In the genomic region with DNA sequence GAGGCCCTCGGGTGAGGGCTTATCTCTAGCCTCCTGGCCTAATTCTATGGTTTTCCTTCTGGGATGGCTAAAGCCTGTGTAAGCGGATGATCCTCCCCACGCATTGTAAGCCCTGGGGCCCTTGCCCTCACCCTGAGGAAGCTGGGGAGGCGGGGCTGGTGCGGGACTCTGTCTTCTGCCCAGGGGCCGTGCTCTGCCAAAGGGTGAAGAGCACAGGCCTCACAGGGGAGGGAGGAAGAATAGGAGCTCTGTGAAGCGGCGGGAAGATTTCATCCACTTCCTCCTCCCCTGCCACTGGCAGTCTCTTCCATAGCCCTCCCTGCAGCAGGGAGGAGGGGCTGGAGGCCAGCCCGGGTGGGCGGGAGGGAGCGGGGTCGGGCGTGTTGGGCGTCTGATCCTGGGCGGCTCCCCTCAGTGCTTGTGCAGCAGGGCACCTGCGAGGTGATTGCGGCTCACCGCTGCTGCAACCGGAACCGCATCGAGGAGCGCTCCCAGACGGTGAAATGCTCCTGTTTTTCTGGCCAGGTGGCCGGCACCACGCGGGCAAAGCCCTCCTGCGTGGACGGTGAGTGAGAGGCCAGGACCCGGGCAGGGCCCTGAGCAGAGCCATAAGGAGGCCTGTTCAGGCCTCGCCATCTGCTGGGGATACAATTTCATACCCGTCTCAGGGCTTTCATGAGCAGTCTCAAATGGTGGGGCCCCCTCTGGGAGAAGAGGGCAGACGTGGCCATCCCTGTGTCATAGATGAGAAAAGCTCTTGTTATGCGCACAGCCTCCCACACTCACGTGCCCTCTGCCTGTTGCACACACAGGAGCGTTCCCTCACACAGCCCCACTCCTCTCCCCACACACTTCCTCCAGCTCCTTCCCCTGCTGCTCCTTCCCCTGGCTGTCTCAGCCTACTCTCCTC, we compare ENCODE assay signal across 8 cellular contexts. TPM values are rescaled to one million over a fixed set of nuclear protein-coding genes. Genes with fewer than 3 reads are reported as not detected.
A peak's percentile ranks its signal among the peaks of the same experiment; 100 is the strongest.
DNase-seq lines count a peak whose midpoint lies in the region; ATAC-seq and TF ChIP-seq lines count a peak whose summit lies in the region.

No MANE protein-coding gene starts in this region.

- no peak for ATAC-seq in HG02642 (IDR thresholded peaks at IDR 0.05; ENCODE audit: poor library complexity, unreplicated experiment)

- H3K4me3 ChIP-seq in fibroblast of the aortic adventitia (ENCODE audit: low read depth, low read length), result no peak overlapping the region

- peak; percentile 1 for TF ChIP-seq CTCF in fibroblast of the aortic adventitia (IDR thresholded peaks at IDR 0.05; ENCODE audit: insufficient read depth, low read length)

- peak; percentile 32 for DNase-seq in DMS153 treated with DMSO at 0.1 percent for 48 hours (lab: John Stamatoyannopoulos, UW; ENCODE audit: unreplicated experiment)
- no peak for DNase-seq in DMS153 (lab: John Stamatoyannopoulos, UW)
- no peak for DNase-seq in fibroblast of the aortic adventitia (ENCODE audit: low read depth)
- peak; percentile 75 for DNase-seq in retina
- DNase-seq in activated CD4-positive, CD25-positive, alpha-beta regulatory T cell treated with anti-CD3 and anti-CD28 coated beads, Interleukin-2, amount 50 U/mL, for 72 hours, result no peak
- no peak for DNase-seq in activated CD4-positive, alpha-beta T cell treated with anti-CD3 and anti-CD28 coated beads for 1 hour

TF ChIP-seq in PFSK-1, 5 proteins besides CTCF, POLR2A, EP300 and RAD21:
- TF ChIP-seq SIN3A (IDR thresholded peaks at IDR 0.05; ENCODE audit: borderline replicate concordance, insufficient read depth, low read length), result no peak
- TF ChIP-seq POLR2AphosphoS5 (IDR thresholded peaks at IDR 0.05; ENCODE audit: low read depth, low read length), result no peak
- TF ChIP-seq, protein P1, sequence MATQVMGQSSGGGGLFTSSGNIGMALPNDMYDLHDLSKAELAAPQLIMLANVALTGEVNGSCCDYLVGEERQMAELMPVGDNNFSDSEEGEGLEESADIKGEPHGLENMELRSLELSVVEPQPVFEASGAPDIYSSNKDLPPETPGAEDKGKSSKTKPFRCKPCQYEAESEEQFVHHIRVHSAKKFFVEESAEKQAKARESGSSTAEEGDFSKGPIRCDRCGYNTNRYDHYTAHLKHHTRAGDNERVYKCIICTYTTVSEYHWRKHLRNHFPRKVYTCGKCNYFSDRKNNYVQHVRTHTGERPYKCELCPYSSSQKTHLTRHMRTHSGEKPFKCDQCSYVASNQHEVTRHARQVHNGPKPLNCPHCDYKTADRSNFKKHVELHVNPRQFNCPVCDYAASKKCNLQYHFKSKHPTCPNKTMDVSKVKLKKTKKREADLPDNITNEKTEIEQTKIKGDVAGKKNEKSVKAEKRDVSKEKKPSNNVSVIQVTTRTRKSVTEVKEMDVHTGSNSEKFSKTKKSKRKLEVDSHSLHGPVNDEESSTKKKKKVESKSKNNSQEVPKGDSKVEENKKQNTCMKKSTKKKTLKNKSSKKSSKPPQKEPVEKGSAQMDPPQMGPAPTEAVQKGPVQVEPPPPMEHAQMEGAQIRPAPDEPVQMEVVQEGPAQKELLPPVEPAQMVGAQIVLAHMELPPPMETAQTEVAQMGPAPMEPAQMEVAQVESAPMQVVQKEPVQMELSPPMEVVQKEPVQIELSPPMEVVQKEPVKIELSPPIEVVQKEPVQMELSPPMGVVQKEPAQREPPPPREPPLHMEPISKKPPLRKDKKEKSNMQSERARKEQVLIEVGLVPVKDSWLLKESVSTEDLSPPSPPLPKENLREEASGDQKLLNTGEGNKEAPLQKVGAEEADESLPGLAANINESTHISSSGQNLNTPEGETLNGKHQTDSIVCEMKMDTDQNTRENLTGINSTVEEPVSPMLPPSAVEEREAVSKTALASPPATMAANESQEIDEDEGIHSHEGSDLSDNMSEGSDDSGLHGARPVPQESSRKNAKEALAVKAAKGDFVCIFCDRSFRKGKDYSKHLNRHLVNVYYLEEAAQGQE (IDR thresholded peaks at IDR 0.05; ENCODE audit: insufficient read depth in 1 of 2, low read depth in 2 of 2, low read length in 2 of 2), result no peak
- peak; percentile 53 for TF ChIP-seq FOXP2 (optimal IDR thresholded peaks at IDR 0.05; ENCODE audit: borderline replicate concordance, extremely low read depth, extremely low read length, insufficient read depth)

RNA-seq across cellular contexts. Expression of gene PPM1J, which starts 7.7 kb away (rescaled TPM):
- 2.0 TPM for polyA plus RNA-seq in PFSK-1 (2012; ENCODE audit: insufficient read length, low read depth)
- total RNA-seq in fibroblast of the aortic adventitia (ENCODE audit: low replicate concordance), result 0.63 and 1.8 TPM in 2 replicates

RNA-seq across cellular contexts. Expression of gene RHOC, which starts 15.9 kb away (rescaled TPM):
- polyA plus RNA-seq in PFSK-1 (2012; ENCODE audit: insufficient read length, low read depth), result 521 TPM
- 223 and 471 TPM in 2 replicates for total RNA-seq in fibroblast of the aortic adventitia (ENCODE audit: low replicate concordance)

RNA-seq across cellular contexts. Expression of gene MOV10, which starts 48.4 kb away (rescaled TPM):
- 68.7 TPM for polyA plus RNA-seq in PFSK-1 (2012; ENCODE audit: insufficient read length, low read depth)
- 21.4 and 31.5 TPM in 2 replicates for total RNA-seq in fibroblast of the aortic adventitia (ENCODE audit: low replicate concordance)

Comparison
In these comparisons a context has a peak if more than half of its experiments do, and no peak if none do; other contexts are left out.
1. DNase-seq: peak in DMS153 treated with DMSO at 0.1 percent for 48 hours (single experiment) and retina (single experiment); none in DMS153 (single experiment), fibroblast of the aortic adventitia (single experiment), activated CD4-positive, CD25-positive, alpha-beta regulatory T cell treated with anti-CD3 and anti-CD28 coated beads, Interleukin-2, amount 50 U/mL, for 72 hours (single experiment) and activated CD4-positive, alpha-beta T cell treated with anti-CD3 and anti-CD28 coated beads for 1 hour (single experiment).